In the genomic region with DNA sequence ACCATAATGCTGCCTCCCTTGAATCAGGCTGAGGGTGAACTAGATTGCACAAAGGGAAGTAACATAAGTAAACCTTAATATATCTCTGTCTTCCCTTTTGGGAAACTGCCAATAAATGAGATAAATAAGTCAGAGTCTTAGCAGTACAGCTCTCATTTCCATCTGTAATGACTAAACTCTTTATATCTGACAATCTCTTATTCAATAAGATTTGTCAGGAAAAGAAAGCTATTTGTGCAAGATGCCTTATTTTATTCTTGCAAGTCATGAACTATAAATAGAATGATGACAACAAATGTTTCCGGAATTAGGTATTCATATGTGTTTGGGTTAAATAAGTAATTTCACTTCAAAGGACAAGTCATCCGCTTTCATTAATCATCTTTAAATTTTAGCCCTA, we compare ENCODE assay signal across 21 cellular contexts.
DNase-seq lines count a peak whose midpoint lies in the region; ATAC-seq and TF ChIP-seq lines count a peak whose summit lies in the region.
"Had no signal": no experiment of that assay in that cellular context is flagged by ENCODE, and none has a peak within 500 bp of the region (broad histone marks: within the 10 kb centered on the region; RNA-seq: fewer than 3 reads in every experiment).

No MANE protein-coding gene starts in this region.

- DNase-seq in AG08396 (ENCODE audit: low spot score) (peak; percentile 11), HCEC 1CT (peak; percentile 72), fibroblast of pulmonary artery (ENCODE audit: low read depth) (peak; percentile 39), activated gamma-delta T cell treated with Interleukin-2 at 50 U/mL for 16 hours (no peak)
- DNase-seq: activated T-cell treated with anti-CD3 and anti-CD28 coated beads, Interleukin-2, amount 50 U/mL, for 4 hours; cerebellar nuclear complex; DMS79; erythroblast; glutamatergic neuron; left ventricle myocardium inferior; midbrain; NCI-H1436 treated with DMSO at 0.1 percent for 48 hours; NCI-H2171 treated with DMSO at 0.1 percent for 48 hours; SJCRH30; stimulated activated CD4-positive, alpha-beta T cell treated with anti-CD3 and anti-CD28 coated beads, Interleukin-1b, Interleukin-23, amount 100 ng/mL, for 48 hours; stimulated activated naive B cell treated with anti-CD40 and anti-IgM and Interleukin-4, amounts not matched to agents 10 μg/mL and 1 μg/mL and 100 μg/mL, for 72 hours had no signal

- no peak overlapping the region for H3K4me3 ChIP-seq in fibroblast of pulmonary artery (replicated peaks; ENCODE audit: low read depth, low read length)
- H3K4me3 ChIP-seq: HAP-1, left ventricle myocardium inferior, SJCRH30 had no signal

- ATAC-seq in SK-N-SH treated with all-trans-retinoic acid at 6 μM for 48 hours (peak; percentile 83), HG03378 (IDR thresholded peaks at IDR 0.05; ENCODE audit: unreplicated experiment) (no peak), GM19351 (IDR thresholded peaks at IDR 0.05; ENCODE audit: unreplicated experiment) (no peak), HG03159 (IDR thresholded peaks at IDR 0.05; ENCODE audit: unreplicated experiment) (no peak)
- ATAC-seq: activated T-cell treated with anti-CD3 and anti-CD28 coated beads, Interleukin-2, amount 50 U/mL, for 4 hours; stimulated activated naive B cell treated with anti-CD40 and anti-IgM and Interleukin-4, amounts not matched to agents 10 μg/mL and 1 μg/mL and 100 μg/mL, for 72 hours had no signal

- TF ChIP-seq CTCF in fibroblast of pulmonary artery (IDR thresholded peaks at IDR 0.05; ENCODE audit: low read length, missing control alignments), result no peak

TF ChIP-seq in SK-N-SH treated with all-trans-retinoic acid at 6 μM for 48 hours, 23 proteins besides CTCF, POLR2A, EP300 and RAD21:
- TF ChIP-seq TOX (CRISPR knock-in tag; IDR thresholded peaks at IDR 0.05; ENCODE audit: borderline replicate concordance) (peak; percentile 73; the same call in 1 of the 2 replicates), ZNF70 (CRISPR knock-in tag; IDR thresholded peaks at IDR 0.05) (no peak), ZNF565 (CRISPR knock-in tag; conservative IDR thresholded peaks at IDR 0.05; ENCODE audit: low read depth) (no peak), ISL1 (CRISPR knock-in tag; IDR thresholded peaks at IDR 0.05) (peak; percentile 95), OSR1 (CRISPR knock-in tag; IDR thresholded peaks at IDR 0.05) (no peak), ZFP3 (CRISPR knock-in tag; IDR thresholded peaks at IDR 0.05) (no peak), GLIS3 (CRISPR knock-in tag; IDR thresholded peaks at IDR 0.05) (no peak), SNAI2 (CRISPR knock-in tag; IDR thresholded peaks at IDR 0.05) (no peak), CSDC2 (CRISPR knock-in tag; IDR thresholded peaks at IDR 0.05) (no peak), PPARA (CRISPR knock-in tag; IDR thresholded peaks at IDR 0.05; ENCODE audit: borderline replicate concordance) (no peak), ARNTL (CRISPR knock-in tag; IDR thresholded peaks at IDR 0.05; ENCODE audit: borderline replicate concordance, low read depth) (no peak), ZC3H10 (CRISPR knock-in tag; IDR thresholded peaks at IDR 0.05) (no peak; the same call in 1 of the 2 replicates), BACH2 (CRISPR knock-in tag; IDR thresholded peaks at IDR 0.05; ENCODE audit: borderline replicate concordance) (no peak), TCF4 (CRISPR knock-in tag; IDR thresholded peaks at IDR 0.05; ENCODE audit: borderline replicate concordance) (no peak)
- TF ChIP-seq, protein P1, sequence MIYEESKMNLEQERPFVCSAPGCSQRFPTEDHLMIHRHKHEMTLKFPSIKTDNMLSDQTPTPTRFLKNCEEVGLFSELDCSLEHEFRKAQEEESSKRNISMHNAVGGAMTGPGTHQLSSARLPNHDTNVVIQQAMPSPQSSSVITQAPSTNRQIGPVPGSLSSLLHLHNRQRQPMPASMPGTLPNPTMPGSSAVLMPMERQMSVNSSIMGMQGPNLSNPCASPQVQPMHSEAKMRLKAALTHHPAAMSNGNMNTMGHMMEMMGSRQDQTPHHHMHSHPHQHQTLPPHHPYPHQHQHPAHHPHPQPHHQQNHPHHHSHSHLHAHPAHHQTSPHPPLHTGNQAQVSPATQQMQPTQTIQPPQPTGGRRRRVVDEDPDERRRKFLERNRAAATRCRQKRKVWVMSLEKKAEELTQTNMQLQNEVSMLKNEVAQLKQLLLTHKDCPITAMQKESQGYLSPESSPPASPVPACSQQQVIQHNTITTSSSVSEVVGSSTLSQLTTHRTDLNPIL (CRISPR knock-in tag; IDR thresholded peaks at IDR 0.05; ENCODE audit: low read depth), result 0 out of 2 replicates have a peak, but pooled peaks have one; percentile 27
- TF ChIP-seq, protein P2, sequence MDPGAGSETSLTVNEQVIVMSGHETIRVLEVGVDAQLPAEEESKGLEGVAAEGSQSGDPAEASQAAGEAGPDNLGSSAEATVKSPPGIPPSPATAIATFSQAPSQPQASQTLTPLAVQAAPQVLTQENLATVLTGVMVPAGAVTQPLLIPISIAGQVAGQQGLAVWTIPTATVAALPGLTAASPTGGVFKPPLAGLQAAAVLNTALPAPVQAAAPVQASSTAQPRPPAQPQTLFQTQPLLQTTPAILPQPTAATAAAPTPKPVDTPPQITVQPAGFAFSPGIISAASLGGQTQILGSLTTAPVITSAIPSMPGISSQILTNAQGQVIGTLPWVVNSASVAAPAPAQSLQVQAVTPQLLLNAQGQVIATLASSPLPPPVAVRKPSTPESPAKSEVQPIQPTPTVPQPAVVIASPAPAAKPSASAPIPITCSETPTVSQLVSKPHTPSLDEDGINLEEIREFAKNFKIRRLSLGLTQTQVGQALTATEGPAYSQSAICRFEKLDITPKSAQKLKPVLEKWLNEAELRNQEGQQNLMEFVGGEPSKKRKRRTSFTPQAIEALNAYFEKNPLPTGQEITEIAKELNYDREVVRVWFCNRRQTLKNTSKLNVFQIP (CRISPR knock-in tag; IDR thresholded peaks at IDR 0.05; ENCODE audit: borderline replicate concordance, low read depth), result no peak
- TF ChIP-seq, protein P3, sequence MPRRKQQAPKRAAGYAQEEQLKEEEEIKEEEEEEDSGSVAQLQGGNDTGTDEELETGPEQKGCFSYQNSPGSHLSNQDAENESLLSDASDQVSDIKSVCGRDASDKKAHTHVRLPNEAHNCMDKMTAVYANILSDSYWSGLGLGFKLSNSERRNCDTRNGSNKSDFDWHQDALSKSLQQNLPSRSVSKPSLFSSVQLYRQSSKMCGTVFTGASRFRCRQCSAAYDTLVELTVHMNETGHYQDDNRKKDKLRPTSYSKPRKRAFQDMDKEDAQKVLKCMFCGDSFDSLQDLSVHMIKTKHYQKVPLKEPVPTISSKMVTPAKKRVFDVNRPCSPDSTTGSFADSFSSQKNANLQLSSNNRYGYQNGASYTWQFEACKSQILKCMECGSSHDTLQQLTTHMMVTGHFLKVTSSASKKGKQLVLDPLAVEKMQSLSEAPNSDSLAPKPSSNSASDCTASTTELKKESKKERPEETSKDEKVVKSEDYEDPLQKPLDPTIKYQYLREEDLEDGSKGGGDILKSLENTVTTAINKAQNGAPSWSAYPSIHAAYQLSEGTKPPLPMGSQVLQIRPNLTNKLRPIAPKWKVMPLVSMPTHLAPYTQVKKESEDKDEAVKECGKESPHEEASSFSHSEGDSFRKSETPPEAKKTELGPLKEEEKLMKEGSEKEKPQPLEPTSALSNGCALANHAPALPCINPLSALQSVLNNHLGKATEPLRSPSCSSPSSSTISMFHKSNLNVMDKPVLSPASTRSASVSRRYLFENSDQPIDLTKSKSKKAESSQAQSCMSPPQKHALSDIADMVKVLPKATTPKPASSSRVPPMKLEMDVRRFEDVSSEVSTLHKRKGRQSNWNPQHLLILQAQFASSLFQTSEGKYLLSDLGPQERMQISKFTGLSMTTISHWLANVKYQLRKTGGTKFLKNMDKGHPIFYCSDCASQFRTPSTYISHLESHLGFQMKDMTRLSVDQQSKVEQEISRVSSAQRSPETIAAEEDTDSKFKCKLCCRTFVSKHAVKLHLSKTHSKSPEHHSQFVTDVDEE (CRISPR knock-in tag; IDR thresholded peaks at IDR 0.05), result no peak
- TF ChIP-seq, protein P4, sequence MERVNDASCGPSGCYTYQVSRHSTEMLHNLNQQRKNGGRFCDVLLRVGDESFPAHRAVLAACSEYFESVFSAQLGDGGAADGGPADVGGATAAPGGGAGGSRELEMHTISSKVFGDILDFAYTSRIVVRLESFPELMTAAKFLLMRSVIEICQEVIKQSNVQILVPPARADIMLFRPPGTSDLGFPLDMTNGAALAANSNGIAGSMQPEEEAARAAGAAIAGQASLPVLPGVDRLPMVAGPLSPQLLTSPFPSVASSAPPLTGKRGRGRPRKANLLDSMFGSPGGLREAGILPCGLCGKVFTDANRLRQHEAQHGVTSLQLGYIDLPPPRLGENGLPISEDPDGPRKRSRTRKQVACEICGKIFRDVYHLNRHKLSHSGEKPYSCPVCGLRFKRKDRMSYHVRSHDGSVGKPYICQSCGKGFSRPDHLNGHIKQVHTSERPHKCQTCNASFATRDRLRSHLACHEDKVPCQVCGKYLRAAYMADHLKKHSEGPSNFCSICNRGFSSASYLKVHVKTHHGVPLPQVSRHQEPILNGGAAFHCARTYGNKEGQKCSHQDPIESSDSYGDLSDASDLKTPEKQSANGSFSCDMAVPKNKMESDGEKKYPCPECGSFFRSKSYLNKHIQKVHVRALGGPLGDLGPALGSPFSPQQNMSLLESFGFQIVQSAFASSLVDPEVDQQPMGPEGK (CRISPR knock-in tag; IDR thresholded peaks at IDR 0.05; ENCODE audit: borderline replicate concordance), result no peak
